Comparison of ENCODE assay signal across 28 cellular contexts in genomic region chr12:84161296-84161695, GRCh38.
"Had no signal": no experiment of that assay in that cellular context is flagged by ENCODE, and none has a peak within 500 bp of the region (broad histone marks: within the 10 kb centered on the region; RNA-seq: fewer than 3 reads in every experiment).

No MANE protein-coding gene starts in this region.

- H3K4me1 Mint-ChIP-seq: immature natural killer cell; naive thymus-derived CD8-positive, alpha-beta T cell; stimulated activated memory B cell treated with anti-CD40 and anti-IgM and Interleukin-4, amounts not matched to agents 10 μg/mL and 1 μg/mL and 100 μg/mL, for 72 hours; T-helper 17 cell had no signal

- H3K4me2 ChIP-seq: hepatocyte, neural progenitor cell had no signal

- ATAC-seq: activated T-cell treated with anti-CD3 and anti-CD28 coated beads, Interleukin-2, amount 50 U/mL, for 72 hours; effector memory CD8-positive, alpha-beta T cell; left ventricle myocardium superior; naive thymus-derived CD8-positive, alpha-beta T cell; right lobe of liver; stimulated activated memory B cell treated with anti-CD40 and anti-IgM and Interleukin-4, amounts not matched to agents 10 μg/mL and 1 μg/mL and 100 μg/mL, for 72 hours; T-helper 17 cell had no signal

- H3K4me3 ChIP-seq: esophagus muscularis mucosa, hepatocyte, neural progenitor cell, right lobe of liver, skin epidermis had no signal

- H3K27me3 Mint-ChIP-seq: brain; effector memory CD8-positive, alpha-beta T cell; naive thymus-derived CD8-positive, alpha-beta T cell; stimulated activated memory B cell treated with anti-CD40 and anti-IgM and Interleukin-4, amounts not matched to agents 10 μg/mL and 1 μg/mL and 100 μg/mL, for 72 hours; T-helper 17 cell; type B pancreatic cell had no signal

- H3K27me3 ChIP-seq: esophagus muscularis mucosa, hepatocyte, neural progenitor cell, right lobe of liver had no signal

- H3K27ac ChIP-seq: esophagus muscularis mucosa, hepatocyte, neural progenitor cell, right lobe of liver, skin epidermis had no signal

- H3K36me3 ChIP-seq: esophagus muscularis mucosa, neural progenitor cell, right lobe of liver had no signal

- H3K4me1 ChIP-seq: esophagus muscularis mucosa, neural progenitor cell, right lobe of liver had no signal

- H3K9me3 Mint-ChIP-seq: activated naive CD4-positive, alpha-beta T cell treated with anti-CD3 and anti-CD28 coated beads for 36 hours; brain; neural progenitor cell; type B pancreatic cell had no signal

- H3K4me3 Mint-ChIP-seq: activated naive CD4-positive, alpha-beta T cell treated with anti-CD3 and anti-CD28 coated beads for 36 hours; activated T-cell treated with anti-CD3 and anti-CD28 coated beads, Interleukin-2, amount 50 U/mL, for 72 hours; brain; effector memory CD8-positive, alpha-beta T cell; immature natural killer cell; mesothelial cell of epicardium; naive thymus-derived CD8-positive, alpha-beta T cell; neural progenitor cell; stimulated activated memory B cell treated with anti-CD40 and anti-IgM and Interleukin-4, amounts not matched to agents 10 μg/mL and 1 μg/mL and 100 μg/mL, for 72 hours; T-helper 17 cell; type B pancreatic cell had no signal

- H3K79me2 ChIP-seq: hepatocyte had no signal

- H2AFZ ChIP-seq: hepatocyte, neural progenitor cell had no signal

- DNase-seq: activated CD4-positive, alpha-beta T cell treated with anti-CD3 and anti-CD28 coated beads for 4 hours; activated CD4-positive, alpha-beta T cell treated with anti-CD3 and anti-CD28 coated beads, Interleukin-2, amount 50 U/mL, for 48 hours; activated CD4-positive, CD25-positive, alpha-beta regulatory T cell; activated effector memory CD4-positive, alpha-beta T cell treated with Interleukin-2 at 50 U/mL for 16 hours; activated naive CD4-positive, alpha-beta T cell treated with anti-CD3 and anti-CD28 coated beads for 36 hours; activated T-cell treated with anti-CD3 and anti-CD28 coated beads, Interleukin-2, amount 50 U/mL, for 72 hours; anterior cingulate cortex; caudate nucleus; effector memory CD8-positive, alpha-beta T cell; glutamatergic neuron; immature natural killer cell; kidney glomerular epithelial cell; left ventricle myocardium superior; mammary epithelial cell; naive thymus-derived CD8-positive, alpha-beta T cell; posterior cingulate gyrus; right lobe of liver; stimulated activated CD4-positive, alpha-beta T cell treated with anti-CD3 and anti-CD28 coated beads, Interleukin-15, amount 100 ng/mL, for 24 hours; SW 1271; T-helper 17 cell had no signal

- H3K9me3 ChIP-seq: esophagus muscularis mucosa, right lobe of liver had no signal

- H3K9ac ChIP-seq: neural progenitor cell had no signal

- H3K36me3 Mint-ChIP-seq: brain; immature natural killer cell; mesothelial cell of epicardium; naive thymus-derived CD8-positive, alpha-beta T cell; neural progenitor cell; stimulated activated memory B cell treated with anti-CD40 and anti-IgM and Interleukin-4, amounts not matched to agents 10 μg/mL and 1 μg/mL and 100 μg/mL, for 72 hours; type B pancreatic cell had no signal

- H3K27ac Mint-ChIP-seq: activated naive CD4-positive, alpha-beta T cell treated with anti-CD3 and anti-CD28 coated beads for 36 hours; activated T-cell treated with anti-CD3 and anti-CD28 coated beads, Interleukin-2, amount 50 U/mL, for 72 hours; brain; effector memory CD8-positive, alpha-beta T cell; immature natural killer cell; mesothelial cell of epicardium; naive thymus-derived CD8-positive, alpha-beta T cell; neural progenitor cell; stimulated activated memory B cell treated with anti-CD40 and anti-IgM and Interleukin-4, amounts not matched to agents 10 μg/mL and 1 μg/mL and 100 μg/mL, for 72 hours; T-helper 17 cell; type B pancreatic cell had no signal
